In the genomic region with DNA sequence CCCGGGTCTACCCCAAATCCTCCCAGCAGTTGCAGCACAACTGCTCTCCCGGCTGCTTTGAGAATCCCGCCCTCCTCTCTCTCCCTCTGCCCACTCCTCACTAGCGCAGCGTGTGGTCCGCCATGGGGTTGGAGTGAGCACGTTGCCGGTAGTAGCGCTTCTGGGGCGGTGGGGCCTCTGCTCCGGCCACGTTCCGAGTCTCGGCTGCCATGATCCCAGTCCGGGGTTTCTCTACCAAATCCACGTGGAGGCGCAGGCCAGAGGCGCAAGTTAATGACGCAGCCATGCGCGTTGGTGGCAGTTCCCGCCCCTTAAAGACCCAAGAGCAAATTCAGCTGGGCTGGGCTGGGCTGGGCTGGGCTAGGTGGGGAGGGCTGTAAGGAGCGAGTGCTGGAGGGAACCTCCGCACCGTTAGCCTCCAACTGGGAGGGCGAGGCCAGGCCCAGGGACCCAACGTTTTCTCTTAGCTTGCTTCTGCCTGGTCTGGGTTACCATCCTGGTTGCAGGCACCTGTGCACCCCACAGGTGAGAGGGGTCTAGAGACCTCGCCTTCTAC, we compare ENCODE assay signal across 8 cellular contexts. TPM values are rescaled to one million over a fixed set of nuclear protein-coding genes. Genes with fewer than 3 reads are reported as not detected.
DNase-seq lines count a peak whose midpoint lies in the region; ATAC-seq and TF ChIP-seq lines count a peak whose summit lies in the region.

A gene (minus strand): TSS at position 233 of the 556 bp plus-strand sequence. CDS start 22 bp downstream, at position 211.

- H3K27ac ChIP-seq in right cardiac atrium (ENCODE audit: low read length) (peak within 1 kb of the TSS; percentile 73), aorta (ENCODE audit: low read depth in 1 of 2, low read length in 2 of 2) (peak within 1 kb of the TSS in 1 of 2 donors; percentile 75)

- no peaks in the 10 kb centered on the region for H3K36me3 ChIP-seq in aorta (ENCODE audit: control insufficient read depth in 1 of 2, insufficient read depth in 2 of 2, low read length in 1 of 2)

- H3K36me3 Mint-ChIP-seq in T-helper 17 cell (ENCODE audit: low read depth): peaks cover 10% of the 10 kb centered on the region

- H3K4me1 ChIP-seq in right cardiac atrium (ENCODE audit: control insufficient read depth, insufficient read depth, low read length) (peaks cover 3% of the 10 kb centered on the region), aorta (ENCODE audit: control insufficient read depth in 1 of 2, insufficient read depth in 2 of 2, low read length in 2 of 2) (no peaks in the 10 kb centered on the region)

- intact Hi-C loops in right cardiac atrium (cut with DNase I) (no loop called here), aorta (cut with DNase I) (no loop called here)

- peak within 1 kb of the TSS; percentile 49 for H3K4me3 ChIP-seq in right cardiac atrium (ENCODE audit: low read length)
- H3K4me3 ChIP-seq in aorta (ENCODE audit: low read length in 2 of 2): peak within 1 kb of the TSS; percentile 44 to 82

- in situ Hi-C loops in GM13977 (cut with MboI; ENCODE audit: low pct_unique_long_range_greater_than_20kb, low sequenced_read_pairs, unreplicated experiment): no loop called here

- H3K27me3 Mint-ChIP-seq in T-helper 17 cell: peaks cover under 1% of the 10 kb centered on the region

- H3K27me3 ChIP-seq in right cardiac atrium (ENCODE audit: control insufficient read depth, insufficient read depth): no peaks in the 10 kb centered on the region
- H3K27me3 ChIP-seq in aorta (ENCODE audit: control insufficient read depth in 1 of 2, insufficient read depth in 2 of 2, low read length in 1 of 2): no peaks in the 10 kb centered on the region

- DNase-seq in GM13977 (ENCODE audit: low spot score) (peak; percentile 96), NCI-H146 treated with DMSO at 0.1 percent for 48 hours (lab: John Stamatoyannopoulos, UW; ENCODE audit: unreplicated experiment) (peak; percentile 84), T-helper 17 cell (peak; percentile 75 to 82 (median 75)), anterior cingulate cortex (lab: John Stamatoyannopoulos, UW) (peak; percentile 58 to 97 (median 92)), right cardiac atrium (peak; percentile 95 to 98 (median 97)), putamen (ENCODE audit: low spot score) (peak; percentile 96), aorta (peak; percentile 97 to 98)

- TF ChIP-seq CTCF in GM13977 (IDR thresholded peaks at IDR 0.05; ENCODE audit: extremely low read depth, insufficient read depth, missing control alignments): no peak

- WGBS in right cardiac atrium: under 1% methylated on average over 28 of the region's 28 CpGs
- WGBS in aorta, 2 donors: 0 to 1% methylated on average over 28 of the region's 28 CpGs

- H3K27ac Mint-ChIP-seq in T-helper 17 cell: peak within 1 kb of the TSS; percentile 97

- peak; percentile 74 for ATAC-seq in HG02870 (IDR thresholded peaks at IDR 0.05; ENCODE audit: unreplicated experiment)
- ATAC-seq in T-helper 17 cell: peak; percentile 92
- ATAC-seq in right cardiac atrium: peak; percentile 96 to 97
- ATAC-seq in aorta (ENCODE audit: low FRiP score): peak; percentile 97

- H3K9me3 ChIP-seq in T-helper 17 cell (ENCODE audit: control insufficient read depth, low read length, poor library complexity, severe bottlenecking) (no peaks in the 10 kb centered on the region), right cardiac atrium (ENCODE audit: control insufficient read depth, low read length) (no peaks in the 10 kb centered on the region), aorta (ENCODE audit: control insufficient read depth, low read length) (no peaks in the 10 kb centered on the region)

- H3K4me1 Mint-ChIP-seq in T-helper 17 cell: peaks cover 29% of the 10 kb centered on the region

- peak within 1 kb of the TSS; percentile 99 for H3K4me3 Mint-ChIP-seq in T-helper 17 cell

RNA-seq across cellular contexts. Expression of the gene that starts here (rescaled TPM):
- total RNA-seq in T-helper 17 cell (10 to 100 TPM; 15.0 to 20.9 TPM), right cardiac atrium (10 to 100 TPM in 1 of 4 donors, 1 to 10 TPM in 3; 5.7 to 15.8 (median 8.5) TPM), aorta (10 to 100 TPM; 15.4 to 16.2 TPM)
- polyA plus RNA-seq in right cardiac atrium (6.3 TPM), aorta (10 to 100 TPM in 1 of 2 donors, 1 to 10 TPM in 1; 9.5 to 16.1 TPM)
